In the genomic region with DNA sequence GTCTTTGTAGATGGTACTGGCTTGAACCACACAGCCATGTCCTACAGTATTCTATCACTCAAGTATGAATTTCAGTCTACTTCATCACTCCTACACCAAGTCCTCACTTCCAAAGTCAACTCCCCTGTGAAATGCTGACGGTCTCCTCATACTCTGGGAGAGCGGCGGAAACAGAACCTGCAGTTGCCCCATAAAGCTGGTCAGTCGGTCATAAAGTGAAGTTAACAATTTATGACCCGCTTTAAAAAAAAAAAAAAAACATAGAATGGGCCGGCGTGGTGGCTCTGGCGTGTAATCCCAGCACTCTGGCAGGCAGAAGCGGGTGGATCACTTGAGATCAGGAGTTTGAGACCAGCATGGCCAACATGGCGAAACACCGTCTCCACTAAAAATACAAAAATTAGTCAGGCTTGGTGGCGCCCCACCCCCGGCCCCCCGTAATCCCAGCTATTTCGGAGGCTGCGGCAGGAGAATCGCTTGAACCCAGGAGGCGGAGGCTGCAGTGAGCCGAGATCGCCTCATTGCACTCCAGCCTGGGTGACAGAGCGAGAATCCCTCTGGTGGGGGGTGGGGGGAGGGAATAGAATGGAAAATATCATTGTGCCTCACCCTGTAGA, we compare ENCODE assay signal across 16 cellular contexts. TPM values are rescaled to one million over a fixed set of nuclear protein-coding genes. Genes with fewer than 3 reads are reported as not detected.
DNase-seq lines count a peak whose midpoint lies in the region; ATAC-seq, FAIRE-seq and TF ChIP-seq lines count a peak whose summit lies in the region.
"Had no signal": no experiment of that assay in that cellular context is flagged by ENCODE, and none has a peak within 500 bp of the region (broad histone marks: within the 10 kb centered on the region; RNA-seq: fewer than 3 reads in every experiment).

No MANE protein-coding gene starts in this region.

- H2BK5ac ChIP-seq in H1 (ENCODE audit: low read depth, low read length), result no peak overlapping the region

- no peak overlapping the region for H3K9ac ChIP-seq in H1 (replicated peaks in 1 of 4; ENCODE audit: extremely low read depth in 1 of 4, low read depth in 3 of 4, low read length in 3 of 4)
- H3K9ac ChIP-seq: KMS-11 had no signal

- CTCF ChIA-PET in H1 (lab: Charles Lee; ENCODE audit: partially characterized antibody), result interaction anchor here (0.6 to 4.9 kb wide), 7 partner anchors 12 to 106 kb away, joined by 3 to 66 read pairs (median 4); no protein-coding TSS in a partner anchor

- no peaks in the 10 kb centered on the region for H4K20me1 ChIP-seq in H1 (replicated peaks in 1 of 2; ENCODE audit: control insufficient read depth in 1 of 2, insufficient read depth in 2 of 2, low read length in 2 of 2)

- POLR2A ChIA-PET in H1 (lab: Charles Lee; ENCODE audit: partially characterized antibody), result interaction anchor here (0.7 to 3.7 kb wide), 4 partner anchors 9 to 50 kb away, joined by 3 to 34 read pairs (median 6); a partner anchor contains a TSS

- H3K4me2 ChIP-seq in H1 (ENCODE audit: insufficient read depth in 1 of 2, low read depth in 2 of 2, low read length in 2 of 2), result peak overlapping the region in 1 of 2 experiments; percentile 95; a peak in 1 of 4 replicates
- H3K4me2 ChIP-seq: KMS-11, PC-9 had no signal

- 0 out of 2 replicates have a peak overlapping the region, but pooled peaks have one; percentile 86 for H2BK20ac ChIP-seq in H1 (ENCODE audit: low read length)

- H3K27me3 Mint-ChIP-seq in mesothelial cell of epicardium (ENCODE audit: low read depth) (peaks cover 3% of the 10 kb centered on the region), type B pancreatic cell (peaks cover 11% of the 10 kb centered on the region)

- no peak overlapping the region for H2BK12ac ChIP-seq in H1 (ENCODE audit: low read depth, low read length)

- no peak for TF ChIP-seq POLR2A in H1 (IDR thresholded peaks at IDR 0.05; ENCODE audit: control extremely low read depth in 1 of 2, low read depth in 2 of 2, low read length in 2 of 2)

- H3K4me3 ChIP-seq in right atrium auricular region, result no peak overlapping the region
- no peak overlapping the region for H3K4me3 ChIP-seq in right cardiac atrium (ENCODE audit: low read length)
- no peak overlapping the region for H3K4me3 ChIP-seq in H1 (ENCODE audit: extremely low read depth in 1 of 4, insufficient read depth in 2 of 4, low read depth in 3 of 4, low read length in 4 of 4)
- H3K4me3 ChIP-seq: PC-9 had no signal

- H3K18ac ChIP-seq in H1 (ENCODE audit: extremely low read depth, low read length), result no peak overlapping the region

- H3K27ac Mint-ChIP-seq in mesothelial cell of epicardium (peak overlapping the region; percentile 25), type B pancreatic cell (no peak overlapping the region)

- H3K23me2 ChIP-seq in H1 (ENCODE audit: low read depth, low read length), result peaks cover 18% of the 10 kb centered on the region

- H3K79me2 ChIP-seq in H1 (ENCODE audit: control insufficient read depth in 1 of 2, insufficient read depth in 2 of 2, low read length in 2 of 2), result no peaks in the 10 kb centered on the region

- H3K9me3 Mint-ChIP-seq in mesothelial cell of epicardium (peaks cover 14% of the 10 kb centered on the region), type B pancreatic cell (no peaks in the 10 kb centered on the region)

- ATAC-seq in right cardiac atrium (no peak), HG03439 (IDR thresholded peaks at IDR 0.05; ENCODE audit: unreplicated experiment) (no peak)

- peaks cover 33% of the 10 kb centered on the region for H3K4me1 Mint-ChIP-seq in mesothelial cell of epicardium
- peaks cover 18% of the 10 kb centered on the region for H3K4me1 Mint-ChIP-seq in type B pancreatic cell (ENCODE audit: unreplicated experiment)

- no peak overlapping the region for H4K91ac ChIP-seq in H1 (replicated peaks; ENCODE audit: insufficient read length, low read length)

- no peak overlapping the region for H3K14ac ChIP-seq in H1 (ENCODE audit: insufficient read length)

- no peak overlapping the region for H4K8ac ChIP-seq in H1 (ENCODE audit: extremely low read depth, insufficient read depth, low read length)

- no peak for FAIRE-seq in H1 (lab: Jason Lieb, UNC)

- H2BK15ac ChIP-seq in H1 (ENCODE audit: low read length), result peak overlapping the region; percentile 81; the same call in 1 of the 2 replicates

- TF ChIP-seq CTCF in right atrium auricular region (IDR thresholded peaks at IDR 0.05), result no peak
- TF ChIP-seq CTCF in H1 (IDR thresholded peaks at IDR 0.05; ENCODE audit: control extremely low read depth in 1 of 3, insufficient read depth in 1 of 3, low read depth in 1 of 3, low read length in 3 of 3), result no peak
- no peak for TF ChIP-seq CTCF in mesothelial cell of epicardium (IDR thresholded peaks at IDR 0.05; ENCODE audit: unreplicated experiment)
- TF ChIP-seq CTCF in type B pancreatic cell (conservative IDR thresholded peaks at IDR 0.05), result no peak

- 97% methylated on average over 21 of the region's 21 CpGs for WGBS in right cardiac atrium
- WGBS in H1 (ENCODE audit: extremely low coverage in 1 of 2, insufficient coverage in 1 of 2, insufficient read length in 1 of 2, insufficient replicate concordance in 2 of 2, low coverage in 1 of 2, low lambda C conversion rate in 2 of 2, missing lambda C conversion rate in 1 of 2), 2 experiments, result 94% methylated on average over 15 of the region's 21 CpGs; no CpG with 5 or more reads in 1 of the 2 experiments

- no peak overlapping the region for H2AK5ac ChIP-seq in H1 (ENCODE audit: low read depth, low read length)

- no peak for TF ChIP-seq RAD21 in H1 (IDR thresholded peaks at IDR 0.05 in 1 of 2, conservative IDR thresholded peaks at IDR 0.05 in 1 of 2; ENCODE audit: low read depth in 2 of 2, low read length in 2 of 2)

- DNase-seq in right atrium auricular region (ENCODE audit: low spot score) (peak; percentile 13), right cardiac atrium (no peak), H1 (ENCODE audit: low read depth in 1 of 2, low spot score in 2 of 2) (peak in 1 of 2 experiments; percentile 34), mesothelial cell of epicardium (ENCODE audit: low spot score in 2 of 2, unreplicated experiment in 2 of 2) (no peak), type B pancreatic cell (ENCODE audit: extremely low spot score, unreplicated experiment) (peak; percentile 24), superior temporal gyrus (ENCODE audit: extremely low spot score) (no peak), Ammon's horn (ENCODE audit: low spot score) (no peak)
- DNase-seq: NCI-H1417 treated with DMSO at 0.1 percent for 48 hours, NCI-H1930, NCI-H226, NCI-H524, PC-9, SIG-M5 had no signal

- H3K4ac ChIP-seq in H1 (replicated peaks; ENCODE audit: insufficient read length, low read depth, low read length), result no peak overlapping the region

- no peak overlapping the region for H2BK120ac ChIP-seq in H1 (replicated peaks; ENCODE audit: low read depth, low read length)

- peaks cover 15% of the 10 kb centered on the region for H3K36me3 Mint-ChIP-seq in mesothelial cell of epicardium
- no peaks in the 10 kb centered on the region for H3K36me3 Mint-ChIP-seq in type B pancreatic cell

- H3K36me3 ChIP-seq in right atrium auricular region (no peaks in the 10 kb centered on the region), H1 (ENCODE audit: control insufficient read depth in 2 of 4, insufficient read depth in 4 of 4, low read length in 3 of 4) (no peaks in the 10 kb centered on the region)

- H3K56ac ChIP-seq in H1 (replicated peaks; ENCODE audit: insufficient read length, low read depth, low read length), result no peak overlapping the region

- no peak overlapping the region for H2AFZ ChIP-seq in H1 (ENCODE audit: low read length)
- H2AFZ ChIP-seq: PC-9 had no signal

- no peak for TF ChIP-seq EP300 in H1 (IDR thresholded peaks at IDR 0.05; ENCODE audit: borderline replicate concordance in 1 of 2, low read depth in 2 of 2, low read length in 2 of 2)

- intact Hi-C loops in right cardiac atrium (cut with DNase I), result no loop called here

- peaks cover 0 to 14% of the 10 kb centered on the region in 2 donors for H3K4me1 ChIP-seq in right atrium auricular region
- H3K4me1 ChIP-seq in right cardiac atrium (ENCODE audit: control insufficient read depth, insufficient read depth, low read length), result no peaks in the 10 kb centered on the region
- H3K4me1 ChIP-seq in H1 (replicated peaks in 1 of 4; ENCODE audit: control insufficient read depth in 3 of 4, insufficient read depth in 4 of 4, low read length in 3 of 4), result peaks cover 0 to 13% (median 2%) of the 10 kb centered on the region in 4 experiments; a peak in 6 of 7 replicates

- H3K79me1 ChIP-seq in H1 (ENCODE audit: low read depth, low read length), result no peaks in the 10 kb centered on the region

- H3K4me3 Mint-ChIP-seq in mesothelial cell of epicardium, result no peak overlapping the region
- no peak overlapping the region for H3K4me3 Mint-ChIP-seq in type B pancreatic cell

- no peaks in the 10 kb centered on the region for H3K27me3 ChIP-seq in right atrium auricular region
- no peaks in the 10 kb centered on the region for H3K27me3 ChIP-seq in right cardiac atrium (ENCODE audit: control insufficient read depth, insufficient read depth)
- peaks cover 4 to 28% (median 19%) of the 10 kb centered on the region in 4 experiments for H3K27me3 ChIP-seq in H1 (replicated peaks in 1 of 4; ENCODE audit: control insufficient read depth in 3 of 4, extremely low read depth in 1 of 4, insufficient read depth in 3 of 4, low read length in 3 of 4)

- H3K23ac ChIP-seq in H1 (ENCODE audit: insufficient read length), result no peak overlapping the region

- H4K5ac ChIP-seq in H1 (ENCODE audit: insufficient read length, low read depth, low read length), result no peak overlapping the region

- H3K9me3 ChIP-seq in right atrium auricular region (peaks cover 0 to 9% of the 10 kb centered on the region in 2 donors), right cardiac atrium (ENCODE audit: control insufficient read depth, low read length) (no peaks in the 10 kb centered on the region), H1 (ENCODE audit: insufficient read depth in 2 of 2, low read depth in 1 of 2, low read length in 1 of 2) (no peaks in the 10 kb centered on the region; a peak in 1 of 4 replicates)

- H3K27ac ChIP-seq in right atrium auricular region (no peak overlapping the region), right cardiac atrium (ENCODE audit: low read length) (no peak overlapping the region), H1 (ENCODE audit: low read depth, low read length) (no peak overlapping the region)
- H3K27ac ChIP-seq: KMS-11, PC-9, RWPE1 had no signal

RNA-seq across cellular contexts. Expression of a gene that starts 2.1 kb away (rescaled TPM):
- total RNA-seq in right atrium auricular region (10 to 100 TPM in 1 of 2 donors, 1 to 10 TPM in 1; 5.7 to 10.3 TPM), right cardiac atrium (10 to 100 TPM in 3 of 4 donors, 1 to 10 TPM in 1; 7.9 to 13.2 (median 12.0) TPM), mesothelial cell of epicardium (68.3 to 80.4 TPM (median 76.8 TPM) in 3 replicates), type B pancreatic cell (ENCODE audit: low replicate concordance) (8.6 and 18.0 TPM in 2 replicates)
- polyA plus RNA-seq in right cardiac atrium (4.6 TPM), H1 (2011; rRNA removed) (2.9 and 3.9 TPM in 2 replicates)
- 8.8 TPM in 2 replicates for total RNA-seq in H1 (2021; fragmentation: NEBNext Ultra II Directional; extraction: Animal tissue kit (Norgen Biotek cat#: 25700))
- 4.0 TPM for polyA plus RNA-seq in H1 (2011; cell fraction: cytosol; rRNA removed)
- 6.2 TPM for polyA plus RNA-seq in H1 (2011; cell fraction: nucleus; rRNA removed)
- polyA plus RNA-seq in H1 (2012, experiment 1 of 2), result 3.0 to 5.2 TPM (median 4.6 TPM) in 4 replicates
- polyA plus RNA-seq in H1 (2012, experiment 2 of 2), result 0.25 TPM
- 0.99 TPM for polyA plus RNA-seq in H1 (2013, experiment 1 of 2)
- polyA plus RNA-seq in H1 (2013, experiment 2 of 2), result 0.81 TPM
- polyA minus RNA-seq in H1 (2011; rRNA and poly(A)+ RNA removed), result 10.2 and 11.5 TPM in 2 replicates
- 5.1 TPM for polyA minus RNA-seq in H1 (2011; cell fraction: cytosol; rRNA and poly(A)+ RNA removed)
- polyA minus RNA-seq in H1 (2011; cell fraction: nucleus; rRNA and poly(A)+ RNA removed), result 8.1 TPM

RNA-seq across cellular contexts. Expression of a gene that starts 50.2 kb away (rescaled TPM):
- total RNA-seq in right atrium auricular region, result 10 to 100 TPM; 10.3 TPM
- 10 to 100 TPM; 19.7 to 23.0 (median 21.8) TPM for total RNA-seq in right cardiac atrium
- 11.0 TPM for polyA plus RNA-seq in right cardiac atrium
- 9.0 and 11.9 TPM in 2 replicates for total RNA-seq in H1 (2021; fragmentation: NEBNext Ultra II Directional; extraction: Animal tissue kit (Norgen Biotek cat#: 25700))
- 5.2 and 6.6 TPM in 2 replicates for polyA plus RNA-seq in H1 (2011; rRNA removed)
- 8.9 TPM for polyA plus RNA-seq in H1 (2011; cell fraction: cytosol; rRNA removed)
- 6.5 TPM for polyA plus RNA-seq in H1 (2011; cell fraction: nucleus; rRNA removed)
- 4.9 to 8.6 TPM (median 6.4 TPM) in 4 replicates for polyA plus RNA-seq in H1 (2012, experiment 1 of 2)
- 0.56 TPM for polyA plus RNA-seq in H1 (2012, experiment 2 of 2)
- 11.6 TPM for polyA plus RNA-seq in H1 (2013, experiment 1 of 2)
- 10.5 TPM for polyA plus RNA-seq in H1 (2013, experiment 2 of 2)
- polyA minus RNA-seq in H1 (2011; rRNA and poly(A)+ RNA removed), result 11.3 and 12.1 TPM in 2 replicates
- 5.3 TPM for polyA minus RNA-seq in H1 (2011; cell fraction: cytosol; rRNA and poly(A)+ RNA removed)
- 36.6 TPM for polyA minus RNA-seq in H1 (2011; cell fraction: nucleus; rRNA and poly(A)+ RNA removed)
- total RNA-seq in mesothelial cell of epicardium, result 37.3 to 40.2 TPM (median 39.4 TPM) in 3 replicates
- total RNA-seq in type B pancreatic cell (ENCODE audit: low replicate concordance), result 27.5 and 29.2 TPM in 2 replicates

RNA-seq across cellular contexts. Expression of a gene that starts 50.6 kb away (rescaled TPM):
- total RNA-seq in right atrium auricular region, result 10 to 100 TPM; 36.0 to 37.8 TPM
- total RNA-seq in right cardiac atrium, result 10 to 100 TPM; 33.0 to 38.9 (median 37.1) TPM
- polyA plus RNA-seq in right cardiac atrium, result 27.8 TPM
- 47.3 and 51.1 TPM in 2 replicates for total RNA-seq in H1 (2021; fragmentation: NEBNext Ultra II Directional; extraction: Animal tissue kit (Norgen Biotek cat#: 25700))
- polyA plus RNA-seq in H1 (2011; rRNA removed), result 28.4 and 36.4 TPM in 2 replicates
- polyA plus RNA-seq in H1 (2011; cell fraction: cytosol; rRNA removed), result 37.5 TPM
- polyA plus RNA-seq in H1 (2011; cell fraction: nucleus; rRNA removed), result 59.1 TPM
- polyA plus RNA-seq in H1 (2012, experiment 1 of 2), result 44.1 to 66.1 TPM (median 46.4 TPM) in 4 replicates
- polyA plus RNA-seq in H1 (2012, experiment 2 of 2), result 10.7 TPM
- polyA plus RNA-seq in H1 (2013, experiment 1 of 2), result 33.7 TPM
- 28.7 TPM for polyA plus RNA-seq in H1 (2013, experiment 2 of 2)
- 76.8 and 90.3 TPM in 2 replicates for polyA minus RNA-seq in H1 (2011; rRNA and poly(A)+ RNA removed)
- 42.9 TPM for polyA minus RNA-seq in H1 (2011; cell fraction: cytosol; rRNA and poly(A)+ RNA removed)
- 59.3 TPM for polyA minus RNA-seq in H1 (2011; cell fraction: nucleus; rRNA and poly(A)+ RNA removed)
- total RNA-seq in mesothelial cell of epicardium, result 36.3 to 38.3 TPM (median 37.1 TPM) in 3 replicates
- total RNA-seq in type B pancreatic cell (ENCODE audit: low replicate concordance), result 29.5 and 41.0 TPM in 2 replicates

Comparison
In these comparisons a context has a peak if more than half of its experiments do, and no peak if none do; other contexts are left out.
1. DNase-seq: peak in right atrium auricular region (single experiment) and type B pancreatic cell (single experiment); none in right cardiac atrium (0 of 3), mesothelial cell of epicardium (0 of 2), superior temporal gyrus (single experiment) and Ammon's horn (single experiment).